ENCODE assay signal across 9 cellular contexts in genomic region chr15:90300988-90301715, GRCh38. TPM values are rescaled to one million over a fixed set of nuclear protein-coding genes. Genes with fewer than 3 reads are reported as not detected.
DNase-seq lines count a peak whose midpoint lies in the region; ATAC-seq, FAIRE-seq and TF ChIP-seq lines count a peak whose summit lies in the region.
"Had no signal": no experiment of that assay in that cellular context is flagged by ENCODE, and none has a peak within 500 bp of the region (broad histone marks: within the 10 kb centered on the region; RNA-seq: fewer than 3 reads in every experiment).

No MANE protein-coding gene starts in this region.

- TF ChIP-seq CTCF in astrocyte (IDR thresholded peaks at IDR 0.05; ENCODE audit: insufficient read depth, low read depth, low read length), result peak; percentile 62

- H4K20me1 ChIP-seq in astrocyte (ENCODE audit: insufficient read depth, low read length), result no peaks in the 10 kb centered on the region

- no peaks in the 10 kb centered on the region for H3K27me3 Mint-ChIP-seq in T-cell
- H3K27me3 Mint-ChIP-seq in astrocyte (ENCODE audit: low read depth, unreplicated experiment), result no peaks in the 10 kb centered on the region
- H3K27me3 Mint-ChIP-seq: stimulated activated naive CD8-positive, alpha-beta T cell treated with anti-CD3 and anti-CD28 coated beads, Interleukin-15, Interleukin-2, amounts not matched to agents 100 ng/mL and 50 ng/mL, for 24 hours had no signal

- H3K79me2 ChIP-seq in astrocyte (ENCODE audit: insufficient read depth, low read length), result no peaks in the 10 kb centered on the region

- H3K9ac ChIP-seq in astrocyte (ENCODE audit: low read length), result no peak overlapping the region

- no peaks in the 10 kb centered on the region for H3K27me3 ChIP-seq in astrocyte (ENCODE audit: insufficient read depth, low read length)

- POLR2A ChIA-PET in T-cell (lab: Charles Lee), result no interaction called here

- ATAC-seq in HG03432 (IDR thresholded peaks at IDR 0.05; ENCODE audit: unreplicated experiment) (peak; percentile 47), T-cell (replicated peaks in 1 of 4) (peak; percentile 38 to 66 (median 58)), HG02938 (IDR thresholded peaks at IDR 0.05; ENCODE audit: unreplicated experiment) (no peak), HG03439 (IDR thresholded peaks at IDR 0.05; ENCODE audit: unreplicated experiment) (no peak)

- H2AFZ ChIP-seq in astrocyte (ENCODE audit: low read depth, low read length), result peak overlapping the region; percentile 83

- H3K9me3 ChIP-seq in astrocyte (ENCODE audit: insufficient read depth, low read depth, low read length), result no peaks in the 10 kb centered on the region

- CTCF ChIA-PET in T-cell (lab: Charles Lee), result interaction anchor here (0.5 to 1.9 kb wide), 10 partner anchors 8 to 668 kb away, joined by 3 to 7 read pairs (median 4); no protein-coding TSS in a partner anchor

- H3K36me3 ChIP-seq in astrocyte (ENCODE audit: insufficient read depth, low read length), result no peaks in the 10 kb centered on the region

- peak overlapping the region; percentile 33 for H3K4me2 ChIP-seq in astrocyte (ENCODE audit: low read length)

- peak overlapping the region in 1 of 2 donors; percentile 46 for H3K27ac Mint-ChIP-seq in T-cell
- no peak overlapping the region for H3K27ac Mint-ChIP-seq in astrocyte (ENCODE audit: unreplicated experiment)
- H3K27ac Mint-ChIP-seq: stimulated activated naive CD8-positive, alpha-beta T cell treated with anti-CD3 and anti-CD28 coated beads, Interleukin-15, Interleukin-2, amounts not matched to agents 100 ng/mL and 50 ng/mL, for 24 hours had no signal

- DNase-seq in CD1c-positive myeloid dendritic cell (ENCODE audit: extremely low spot score) (peak; percentile 67), T-cell (peak in 32 of 34 experiments; percentile 8 to 61 (median 38)), astrocyte (ENCODE audit: low read depth) (no peak), iPS-NIHi11 (ENCODE audit: low spot score) (peak; percentile 59)
- DNase-seq in stimulated activated CD4-positive, alpha-beta T cell treated with anti-CD3 and anti-CD28 coated beads, Interleukin-1b, Interleukin-23, amount 100 ng/mL, for 48 hours, result peak; percentile 68

- FAIRE-seq in astrocyte (lab: Jason Lieb, UNC), result no peak

- H3K4me1 Mint-ChIP-seq in T-cell, result peaks cover 6 to 10% (median 6%) of the 10 kb centered on the region in 3 donors
- H3K4me1 Mint-ChIP-seq in astrocyte (ENCODE audit: low read depth, unreplicated experiment), result no peaks in the 10 kb centered on the region

- H3K4me3 Mint-ChIP-seq in T-cell (no peak overlapping the region), astrocyte (ENCODE audit: unreplicated experiment) (no peak overlapping the region)
- H3K4me3 Mint-ChIP-seq: stimulated activated naive CD8-positive, alpha-beta T cell treated with anti-CD3 and anti-CD28 coated beads, Interleukin-15, Interleukin-2, amounts not matched to agents 100 ng/mL and 50 ng/mL, for 24 hours had no signal

- H3K4me3 ChIP-seq in astrocyte (ENCODE audit: insufficient read depth, low read depth, low read length), result no peak overlapping the region

- no peaks in the 10 kb centered on the region for H3K36me3 Mint-ChIP-seq in T-cell
- no peaks in the 10 kb centered on the region for H3K36me3 Mint-ChIP-seq in astrocyte (ENCODE audit: low read depth, unreplicated experiment)

- no peaks in the 10 kb centered on the region for H3K9me3 Mint-ChIP-seq in T-cell
- H3K9me3 Mint-ChIP-seq in astrocyte (ENCODE audit: unreplicated experiment), result no peaks in the 10 kb centered on the region
- H3K9me3 Mint-ChIP-seq: stimulated activated naive CD8-positive, alpha-beta T cell treated with anti-CD3 and anti-CD28 coated beads, Interleukin-15, Interleukin-2, amounts not matched to agents 100 ng/mL and 50 ng/mL, for 24 hours had no signal

- H3K27ac ChIP-seq in astrocyte (ENCODE audit: low read depth, low read length), result no peak overlapping the region

- no peaks in the 10 kb centered on the region for H3K4me1 ChIP-seq in astrocyte (ENCODE audit: insufficient read depth, low read length)

RNA-seq across cellular contexts. Expression of gene NGRN, which starts 35.7 kb away (rescaled TPM):
- total RNA-seq in T-cell, result 10 to 100 TPM; 44.5 to 53.1 (median 46.1) TPM
- total RNA-seq in astrocyte, result 98.5 and 98.6 TPM in 2 replicates

RNA-seq across cellular contexts. Expression of gene ZNF774, which starts 50.9 kb away (rescaled TPM):
- total RNA-seq in T-cell (under 1 TPM; 0.61 to 0.85 (median 0.70) TPM), astrocyte (1.2 and 3.3 TPM in 2 replicates)

RNA-seq across cellular contexts. Expression of gene TTLL13, which starts 51.8 kb away (rescaled TPM):
- 1 to 10 TPM in 2 of 5 donors, under 1 TPM in 3; 0.46 to 1.7 (median 0.70) TPM for total RNA-seq in T-cell
- 0.14 TPM in 1 of 2 replicates, not detected in the other for total RNA-seq in astrocyte

Comparison
In these comparisons a context has a peak if more than half of its experiments do, and no peak if none do; other contexts are left out.
1. ATAC-seq: peak in HG03432 (single experiment) and T-cell (4 of 4); none in HG02938 (single experiment) and HG03439 (single experiment).